ENCODE assay signal across 1 cellular context in the genomic region with DNA sequence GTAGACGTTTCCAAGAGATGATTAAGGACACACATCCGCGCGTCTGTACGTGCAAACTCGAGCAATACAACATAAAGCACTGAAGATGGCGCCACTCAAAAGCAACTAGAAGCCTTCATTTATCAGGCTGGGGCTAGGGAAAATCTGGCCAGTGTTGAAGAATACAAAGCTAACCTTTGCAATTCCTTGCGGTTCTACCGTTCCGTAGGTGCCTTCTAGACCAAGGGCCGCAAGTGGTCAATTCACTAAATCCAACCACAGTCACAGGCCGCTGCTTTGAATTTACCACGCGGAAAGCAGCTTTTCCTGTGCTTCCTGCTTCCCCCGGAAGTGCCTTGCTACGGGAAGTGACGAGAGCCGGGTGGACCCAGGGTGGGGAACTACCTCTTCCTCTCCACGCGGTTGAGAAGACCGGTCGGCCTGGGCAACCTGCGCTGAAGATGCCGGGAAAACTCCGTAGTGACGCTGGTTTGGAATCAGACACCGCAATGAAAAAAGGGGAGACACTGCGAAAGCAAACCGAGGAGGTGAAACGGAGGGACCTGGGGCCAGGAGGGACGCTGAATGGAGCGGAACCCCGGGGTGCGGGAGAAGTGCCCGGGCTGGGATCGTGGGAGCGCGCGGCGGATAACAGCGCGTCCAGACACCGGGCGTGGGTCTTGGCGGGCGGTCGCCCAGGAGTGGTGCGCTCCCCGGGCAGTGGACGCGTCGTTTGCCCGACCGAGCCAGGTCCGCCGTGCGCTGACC.
A peak's percentile ranks its signal among the peaks of the same experiment; 100 is the strongest.
TF ChIP-seq lines count a peak whose summit lies in the region.

A gene (plus strand): TSS at position 385 of the 747 bp plus-strand sequence. CDS start 56 bp downstream, at position 441.

TF ChIP-seq in K562, 482 proteins besides CTCF, POLR2A, EP300 and RAD21 (continued from another document and continues in another):
- TF ChIP-seq, protein P1, sequence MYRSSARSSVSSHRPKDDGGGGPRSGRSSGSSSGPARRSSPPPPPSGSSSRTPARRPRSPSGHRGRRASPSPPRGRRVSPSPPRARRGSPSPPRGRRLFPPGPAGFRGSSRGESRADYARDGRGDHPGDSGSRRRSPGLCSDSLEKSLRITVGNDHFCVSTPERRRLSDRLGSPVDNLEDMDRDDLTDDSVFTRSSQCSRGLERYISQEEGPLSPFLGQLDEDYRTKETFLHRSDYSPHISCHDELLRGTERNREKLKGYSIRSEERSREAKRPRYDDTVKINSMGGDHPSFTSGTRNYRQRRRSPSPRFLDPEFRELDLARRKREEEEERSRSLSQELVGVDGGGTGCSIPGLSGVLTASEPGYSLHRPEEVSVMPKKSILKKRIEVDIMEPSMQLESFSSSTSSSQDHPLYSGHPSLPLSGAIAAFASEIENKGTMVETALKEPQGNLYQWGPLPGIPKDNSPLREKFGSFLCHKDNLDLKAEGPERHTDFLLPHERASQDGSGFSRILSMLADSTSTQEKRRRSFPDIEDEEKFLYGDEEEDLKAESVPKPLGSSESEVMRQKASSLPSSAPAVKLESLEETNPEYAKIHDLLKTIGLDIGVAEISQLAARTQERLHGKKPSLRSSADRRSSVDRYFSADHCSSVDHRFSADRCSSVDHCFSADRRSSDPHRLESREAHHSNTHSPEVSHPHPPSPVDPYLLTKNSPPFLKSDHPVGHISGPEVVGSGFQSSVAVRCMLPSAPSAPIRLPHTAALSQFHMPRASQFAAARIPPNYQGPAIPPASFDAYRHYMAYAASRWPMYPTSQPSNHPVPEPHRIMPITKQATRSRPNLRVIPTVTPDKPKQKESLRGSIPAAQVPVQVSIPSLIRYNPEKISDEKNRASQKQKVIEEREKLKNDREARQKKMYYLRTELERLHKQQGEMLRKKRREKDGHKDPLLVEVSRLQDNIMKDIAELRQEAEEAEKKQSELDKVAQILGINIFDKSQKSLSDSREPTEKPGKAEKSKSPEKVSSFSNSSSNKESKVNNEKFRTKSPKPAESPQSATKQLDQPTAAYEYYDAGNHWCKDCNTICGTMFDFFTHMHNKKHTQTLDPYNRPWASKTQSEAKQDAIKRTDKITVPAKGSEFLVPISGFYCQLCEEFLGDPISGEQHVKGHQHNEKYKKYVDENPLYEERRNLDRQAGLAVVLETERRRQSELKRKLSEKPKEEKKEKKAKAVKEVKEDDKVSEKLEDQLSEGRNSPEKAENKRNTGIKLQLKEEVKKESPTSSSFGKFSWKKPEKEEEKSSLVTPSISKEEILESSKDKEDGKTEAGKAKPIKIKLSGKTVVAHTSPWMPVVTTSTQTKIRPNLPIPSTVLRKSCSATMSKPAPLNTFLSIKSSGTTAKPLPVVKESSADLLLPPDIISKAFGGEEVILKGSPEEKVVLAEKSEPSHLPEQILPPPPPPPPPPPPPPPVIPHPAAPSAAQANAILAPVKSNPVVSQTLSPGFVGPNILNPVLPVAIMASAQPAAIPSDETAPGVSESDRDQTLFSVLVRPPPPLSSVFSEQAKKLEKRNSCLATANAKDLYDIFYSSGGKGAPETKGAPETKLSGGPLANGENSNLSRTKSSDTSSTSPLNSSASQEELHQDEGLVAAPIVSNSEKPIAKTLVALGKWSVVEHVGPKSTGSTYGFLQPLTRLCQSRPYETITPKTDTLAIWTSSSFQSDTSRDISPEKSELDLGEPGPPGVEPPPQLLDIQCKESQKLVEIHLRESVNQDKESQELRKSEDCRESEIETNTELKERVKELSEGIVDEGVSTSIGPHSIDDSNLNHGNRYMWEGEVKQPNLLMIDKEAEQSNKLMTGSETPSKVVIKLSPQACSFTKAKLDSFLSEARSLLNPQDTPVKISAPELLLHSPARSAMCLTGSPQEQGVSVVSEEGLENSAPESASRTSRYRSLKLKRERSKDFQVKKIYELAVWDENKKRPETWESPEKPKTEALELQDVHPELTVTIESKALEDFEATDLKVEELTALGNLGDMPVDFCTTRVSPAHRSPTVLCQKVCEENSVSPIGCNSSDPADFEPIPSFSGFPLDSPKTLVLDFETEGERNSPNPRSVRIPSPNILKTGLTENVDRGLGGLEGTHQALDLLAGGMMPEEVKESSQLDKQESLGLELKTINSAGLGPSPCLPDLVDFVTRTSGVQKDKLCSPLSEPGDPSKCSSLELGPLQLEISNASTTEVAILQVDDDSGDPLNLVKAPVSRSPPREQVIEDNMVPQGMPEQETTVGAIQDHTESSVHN (IDR thresholded peaks at IDR 0.05; ENCODE audit: borderline replicate concordance in 1 of 2, low read depth in 1 of 2): peak in 1 of 2 experiments; percentile 68; a peak in 1 of 4 replicates
- TF ChIP-seq ZNF197 (CRISPR knock-in tag; IDR thresholded peaks at IDR 0.05; ENCODE audit: low read depth) (0 out of 2 replicates have a peak, but pooled peaks have one; percentile 24), NCOA2 (IDR thresholded peaks at IDR 0.05; ENCODE audit: partially characterized antibody in 2 of 2) (no peak), SUPT5H (IDR thresholded peaks at IDR 0.05) (peak; percentile 98), TAF7 (tag; IDR thresholded peaks at IDR 0.05) (peak; percentile 31; the same call in 1 of the 2 replicates), GTF2F1 (IDR thresholded peaks at IDR 0.05; ENCODE audit: low read depth, low read length) (peak; percentile 75; the same call in 1 of the 2 replicates), ETV1 (tag; conservative IDR thresholded peaks at IDR 0.05; ENCODE audit: low read depth) (peak; percentile 68), TAF9B (IDR thresholded peaks at IDR 0.05; ENCODE audit: partially characterized antibody) (peak; percentile 89), DDX20 (tag; IDR thresholded peaks at IDR 0.05; ENCODE audit: low read depth) (0 out of 2 replicates have a peak, but pooled peaks have one; percentile 42), ZNF41 (CRISPR knock-in tag; conservative IDR thresholded peaks at IDR 0.05) (no peak), POLR2H (tag; IDR thresholded peaks at IDR 0.05; ENCODE audit: low read depth) (peak; percentile 90), ZNF57 (CRISPR knock-in tag; IDR thresholded peaks at IDR 0.05) (no peak), SRF (CRISPR knock-in tag; IDR thresholded peaks at IDR 0.05) (peak in 1 of 2 experiments; percentile 55; a peak in 1 of 4 replicates), KLF1 (tag; IDR thresholded peaks at IDR 0.05) (peak; percentile 60; the same call in 1 of the 2 replicates), SMARCE1 (IDR thresholded peaks at IDR 0.05) (peak; percentile 38; the same call in 1 of the 2 replicates)
- TF ChIP-seq, protein P2, sequence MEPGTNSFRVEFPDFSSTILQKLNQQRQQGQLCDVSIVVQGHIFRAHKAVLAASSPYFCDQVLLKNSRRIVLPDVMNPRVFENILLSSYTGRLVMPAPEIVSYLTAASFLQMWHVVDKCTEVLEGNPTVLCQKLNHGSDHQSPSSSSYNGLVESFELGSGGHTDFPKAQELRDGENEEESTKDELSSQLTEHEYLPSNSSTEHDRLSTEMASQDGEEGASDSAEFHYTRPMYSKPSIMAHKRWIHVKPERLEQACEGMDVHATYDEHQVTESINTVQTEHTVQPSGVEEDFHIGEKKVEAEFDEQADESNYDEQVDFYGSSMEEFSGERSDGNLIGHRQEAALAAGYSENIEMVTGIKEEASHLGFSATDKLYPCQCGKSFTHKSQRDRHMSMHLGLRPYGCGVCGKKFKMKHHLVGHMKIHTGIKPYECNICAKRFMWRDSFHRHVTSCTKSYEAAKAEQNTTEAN (CRISPR knock-in tag; IDR thresholded peaks at IDR 0.05): peak; percentile 85
- TF ChIP-seq, protein P3, sequence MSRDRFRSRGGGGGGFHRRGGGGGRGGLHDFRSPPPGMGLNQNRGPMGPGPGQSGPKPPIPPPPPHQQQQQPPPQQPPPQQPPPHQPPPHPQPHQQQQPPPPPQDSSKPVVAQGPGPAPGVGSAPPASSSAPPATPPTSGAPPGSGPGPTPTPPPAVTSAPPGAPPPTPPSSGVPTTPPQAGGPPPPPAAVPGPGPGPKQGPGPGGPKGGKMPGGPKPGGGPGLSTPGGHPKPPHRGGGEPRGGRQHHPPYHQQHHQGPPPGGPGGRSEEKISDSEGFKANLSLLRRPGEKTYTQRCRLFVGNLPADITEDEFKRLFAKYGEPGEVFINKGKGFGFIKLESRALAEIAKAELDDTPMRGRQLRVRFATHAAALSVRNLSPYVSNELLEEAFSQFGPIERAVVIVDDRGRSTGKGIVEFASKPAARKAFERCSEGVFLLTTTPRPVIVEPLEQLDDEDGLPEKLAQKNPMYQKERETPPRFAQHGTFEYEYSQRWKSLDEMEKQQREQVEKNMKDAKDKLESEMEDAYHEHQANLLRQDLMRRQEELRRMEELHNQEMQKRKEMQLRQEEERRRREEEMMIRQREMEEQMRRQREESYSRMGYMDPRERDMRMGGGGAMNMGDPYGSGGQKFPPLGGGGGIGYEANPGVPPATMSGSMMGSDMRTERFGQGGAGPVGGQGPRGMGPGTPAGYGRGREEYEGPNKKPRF (IDR thresholded peaks at IDR 0.05; ENCODE audit: low read depth, low read length): no peak
- TF ChIP-seq, protein P4, sequence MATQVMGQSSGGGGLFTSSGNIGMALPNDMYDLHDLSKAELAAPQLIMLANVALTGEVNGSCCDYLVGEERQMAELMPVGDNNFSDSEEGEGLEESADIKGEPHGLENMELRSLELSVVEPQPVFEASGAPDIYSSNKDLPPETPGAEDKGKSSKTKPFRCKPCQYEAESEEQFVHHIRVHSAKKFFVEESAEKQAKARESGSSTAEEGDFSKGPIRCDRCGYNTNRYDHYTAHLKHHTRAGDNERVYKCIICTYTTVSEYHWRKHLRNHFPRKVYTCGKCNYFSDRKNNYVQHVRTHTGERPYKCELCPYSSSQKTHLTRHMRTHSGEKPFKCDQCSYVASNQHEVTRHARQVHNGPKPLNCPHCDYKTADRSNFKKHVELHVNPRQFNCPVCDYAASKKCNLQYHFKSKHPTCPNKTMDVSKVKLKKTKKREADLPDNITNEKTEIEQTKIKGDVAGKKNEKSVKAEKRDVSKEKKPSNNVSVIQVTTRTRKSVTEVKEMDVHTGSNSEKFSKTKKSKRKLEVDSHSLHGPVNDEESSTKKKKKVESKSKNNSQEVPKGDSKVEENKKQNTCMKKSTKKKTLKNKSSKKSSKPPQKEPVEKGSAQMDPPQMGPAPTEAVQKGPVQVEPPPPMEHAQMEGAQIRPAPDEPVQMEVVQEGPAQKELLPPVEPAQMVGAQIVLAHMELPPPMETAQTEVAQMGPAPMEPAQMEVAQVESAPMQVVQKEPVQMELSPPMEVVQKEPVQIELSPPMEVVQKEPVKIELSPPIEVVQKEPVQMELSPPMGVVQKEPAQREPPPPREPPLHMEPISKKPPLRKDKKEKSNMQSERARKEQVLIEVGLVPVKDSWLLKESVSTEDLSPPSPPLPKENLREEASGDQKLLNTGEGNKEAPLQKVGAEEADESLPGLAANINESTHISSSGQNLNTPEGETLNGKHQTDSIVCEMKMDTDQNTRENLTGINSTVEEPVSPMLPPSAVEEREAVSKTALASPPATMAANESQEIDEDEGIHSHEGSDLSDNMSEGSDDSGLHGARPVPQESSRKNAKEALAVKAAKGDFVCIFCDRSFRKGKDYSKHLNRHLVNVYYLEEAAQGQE (CRISPR knock-in tag; IDR thresholded peaks at IDR 0.05; ENCODE audit: low read depth): no peak
- TF ChIP-seq, protein P5, sequence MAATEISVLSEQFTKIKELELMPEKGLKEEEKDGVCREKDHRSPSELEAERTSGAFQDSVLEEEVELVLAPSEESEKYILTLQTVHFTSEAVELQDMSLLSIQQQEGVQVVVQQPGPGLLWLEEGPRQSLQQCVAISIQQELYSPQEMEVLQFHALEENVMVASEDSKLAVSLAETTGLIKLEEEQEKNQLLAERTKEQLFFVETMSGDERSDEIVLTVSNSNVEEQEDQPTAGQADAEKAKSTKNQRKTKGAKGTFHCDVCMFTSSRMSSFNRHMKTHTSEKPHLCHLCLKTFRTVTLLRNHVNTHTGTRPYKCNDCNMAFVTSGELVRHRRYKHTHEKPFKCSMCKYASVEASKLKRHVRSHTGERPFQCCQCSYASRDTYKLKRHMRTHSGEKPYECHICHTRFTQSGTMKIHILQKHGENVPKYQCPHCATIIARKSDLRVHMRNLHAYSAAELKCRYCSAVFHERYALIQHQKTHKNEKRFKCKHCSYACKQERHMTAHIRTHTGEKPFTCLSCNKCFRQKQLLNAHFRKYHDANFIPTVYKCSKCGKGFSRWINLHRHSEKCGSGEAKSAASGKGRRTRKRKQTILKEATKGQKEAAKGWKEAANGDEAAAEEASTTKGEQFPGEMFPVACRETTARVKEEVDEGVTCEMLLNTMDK (IDR thresholded peaks at IDR 0.05; ENCODE audit: borderline replicate concordance, insufficient read depth, low read depth, low read length, poor library complexity, severe bottlenecking): peak; percentile 78
- TF ChIP-seq, protein P6, sequence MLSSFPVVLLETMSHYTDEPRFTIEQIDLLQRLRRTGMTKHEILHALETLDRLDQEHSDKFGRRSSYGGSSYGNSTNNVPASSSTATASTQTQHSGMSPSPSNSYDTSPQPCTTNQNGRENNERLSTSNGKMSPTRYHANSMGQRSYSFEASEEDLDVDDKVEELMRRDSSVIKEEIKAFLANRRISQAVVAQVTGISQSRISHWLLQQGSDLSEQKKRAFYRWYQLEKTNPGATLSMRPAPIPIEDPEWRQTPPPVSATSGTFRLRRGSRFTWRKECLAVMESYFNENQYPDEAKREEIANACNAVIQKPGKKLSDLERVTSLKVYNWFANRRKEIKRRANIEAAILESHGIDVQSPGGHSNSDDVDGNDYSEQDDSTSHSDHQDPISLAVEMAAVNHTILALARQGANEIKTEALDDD (IDR thresholded peaks at IDR 0.05): peak; percentile 76
- TF ChIP-seq, protein P7, sequence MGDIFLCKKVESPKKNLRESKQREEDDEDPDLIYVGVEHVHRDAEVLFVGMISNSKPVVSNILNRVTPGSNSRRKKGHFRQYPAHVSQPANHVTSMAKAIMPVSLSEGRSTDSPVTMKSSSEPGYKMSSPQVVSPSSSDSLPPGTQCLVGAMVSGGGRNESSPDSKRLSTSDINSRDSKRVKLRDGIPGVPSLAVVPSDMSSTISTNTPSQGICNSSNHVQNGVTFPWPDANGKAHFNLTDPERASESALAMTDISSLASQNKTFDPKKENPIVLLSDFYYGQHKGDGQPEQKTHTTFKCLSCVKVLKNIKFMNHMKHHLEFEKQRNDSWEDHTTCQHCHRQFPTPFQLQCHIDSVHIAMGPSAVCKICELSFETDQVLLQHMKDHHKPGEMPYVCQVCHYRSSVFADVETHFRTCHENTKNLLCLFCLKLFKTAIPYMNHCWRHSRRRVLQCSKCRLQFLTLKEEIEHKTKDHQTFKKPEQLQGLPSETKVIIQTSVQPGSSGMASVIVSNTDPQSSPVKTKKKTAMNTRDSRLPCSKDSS (IDR thresholded peaks at IDR 0.05; ENCODE audit: low read depth, partially characterized antibody): no peak
- TF ChIP-seq, protein P8, sequence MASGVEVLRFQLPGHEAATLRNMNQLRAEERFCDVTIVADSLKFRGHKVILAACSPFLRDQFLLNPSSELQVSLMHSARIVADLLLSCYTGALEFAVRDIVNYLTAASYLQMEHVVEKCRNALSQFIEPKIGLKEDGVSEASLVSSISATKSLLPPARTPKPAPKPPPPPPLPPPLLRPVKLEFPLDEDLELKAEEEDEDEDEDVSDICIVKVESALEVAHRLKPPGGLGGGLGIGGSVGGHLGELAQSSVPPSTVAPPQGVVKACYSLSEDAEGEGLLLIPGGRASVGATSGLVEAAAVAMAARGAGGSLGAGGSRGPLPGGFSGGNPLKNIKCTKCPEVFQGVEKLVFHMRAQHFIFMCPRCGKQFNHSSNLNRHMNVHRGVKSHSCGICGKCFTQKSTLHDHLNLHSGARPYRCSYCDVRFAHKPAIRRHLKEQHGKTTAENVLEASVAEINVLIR (CRISPR knock-in tag; IDR thresholded peaks at IDR 0.05): peak; percentile 89
- TF ChIP-seq, protein P9, sequence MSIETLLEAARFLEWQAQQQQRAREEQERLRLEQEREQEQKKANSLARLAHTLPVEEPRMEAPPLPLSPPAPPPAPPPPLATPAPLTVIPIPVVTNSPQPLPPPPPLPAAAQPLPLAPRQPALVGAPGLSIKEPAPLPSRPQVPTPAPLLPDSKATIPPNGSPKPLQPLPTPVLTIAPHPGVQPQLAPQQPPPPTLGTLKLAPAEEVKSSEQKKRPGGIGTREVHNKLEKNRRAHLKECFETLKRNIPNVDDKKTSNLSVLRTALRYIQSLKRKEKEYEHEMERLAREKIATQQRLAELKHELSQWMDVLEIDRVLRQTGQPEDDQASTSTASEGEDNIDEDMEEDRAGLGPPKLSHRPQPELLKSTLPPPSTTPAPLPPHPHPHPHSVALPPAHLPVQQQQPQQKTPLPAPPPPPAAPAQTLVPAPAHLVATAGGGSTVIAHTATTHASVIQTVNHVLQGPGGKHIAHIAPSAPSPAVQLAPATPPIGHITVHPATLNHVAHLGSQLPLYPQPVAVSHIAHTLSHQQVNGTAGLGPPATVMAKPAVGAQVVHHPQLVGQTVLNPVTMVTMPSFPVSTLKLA (conservative IDR thresholded peaks at IDR 0.05): peak; percentile 98 to 99
